In the genomic region with DNA sequence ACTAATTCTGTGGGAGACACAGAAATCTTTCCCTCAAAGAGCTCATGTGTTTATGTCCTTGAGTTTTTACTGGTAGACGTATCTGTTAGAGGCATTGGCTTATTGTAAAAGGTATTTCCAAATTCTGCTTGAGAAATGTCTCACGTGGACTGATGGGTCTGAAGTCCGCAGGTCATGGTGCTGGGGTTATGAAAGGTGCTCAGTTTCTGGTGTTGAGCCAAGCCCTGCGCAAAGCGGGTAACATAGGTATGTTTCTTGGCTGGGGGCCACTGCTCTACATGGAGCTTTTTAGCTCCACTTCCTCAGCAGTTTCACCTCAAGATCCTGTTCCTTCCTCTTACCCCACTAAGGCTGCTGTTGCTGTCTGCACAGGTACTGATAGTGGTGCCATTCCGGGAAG, we compare ENCODE assay signal across 1 cellular context.
TF ChIP-seq lines count a peak whose summit lies in the region.

No MANE protein-coding gene starts in this region.

TF ChIP-seq in HCT116, 20 proteins besides CTCF, POLR2A, EP300 and RAD21:
- no peak for TF ChIP-seq EGR1 (IDR thresholded peaks at IDR 0.05; ENCODE audit: low read depth)
- no peak for TF ChIP-seq EZH2 (IDR thresholded peaks at IDR 0.05)
- TF ChIP-seq POLR2AphosphoS5 (IDR thresholded peaks at IDR 0.05; ENCODE audit: low read depth, low read length), result no peak
- TF ChIP-seq REST (IDR thresholded peaks at IDR 0.05; ENCODE audit: low read depth), result no peak
- TF ChIP-seq CBX3 (IDR thresholded peaks at IDR 0.05; ENCODE audit: low read depth), result no peak
- no peak for TF ChIP-seq EZH2phosphoT487 (IDR thresholded peaks at IDR 0.05; ENCODE audit: borderline replicate concordance)
- TF ChIP-seq YY1 (IDR thresholded peaks at IDR 0.05; ENCODE audit: extremely low read depth, insufficient replicate concordance, low read depth, low read length), result no peak
TF ChIP-seq in HCT116: peak in this region for 0.
